11 cellular contexts compared by ENCODE assay signal in the genomic region with DNA sequence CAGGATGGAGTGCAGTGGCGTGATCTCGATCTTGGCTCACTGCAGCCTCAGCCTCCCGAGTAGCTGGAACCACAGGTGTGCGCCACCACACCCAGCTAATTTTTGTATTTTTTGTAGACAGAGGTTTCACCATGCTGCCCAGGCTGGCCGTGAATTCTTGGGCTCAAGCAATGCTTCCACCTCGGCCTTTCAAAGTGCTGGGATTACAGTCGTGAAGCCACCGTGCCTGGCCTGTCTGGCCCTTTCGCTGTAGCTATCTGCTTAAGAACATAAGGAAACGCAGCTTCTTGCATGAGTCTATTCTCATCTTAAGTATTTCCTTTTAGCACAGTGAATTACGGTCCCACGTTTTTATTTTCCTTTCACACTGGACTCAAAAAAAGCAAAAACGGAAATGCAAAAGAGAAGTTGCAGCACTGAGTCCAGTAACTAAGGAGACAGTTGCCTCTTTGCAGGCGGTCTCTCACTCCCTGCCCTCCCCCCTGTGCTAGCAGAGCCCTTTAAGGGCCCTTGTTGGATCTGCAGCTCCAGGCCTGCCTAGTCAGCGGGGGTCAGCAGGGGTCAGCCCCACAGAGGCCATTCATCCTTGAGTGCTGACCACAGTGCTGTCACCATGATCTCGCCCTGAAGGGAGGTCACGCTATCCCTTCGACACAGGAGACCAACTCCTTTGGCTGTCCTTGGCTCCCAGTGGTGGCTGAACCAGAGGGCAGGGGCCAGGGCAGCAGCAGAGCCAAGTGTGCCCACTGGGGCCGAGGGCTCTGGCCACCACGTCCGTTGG. TPM values are rescaled to one million over a fixed set of nuclear protein-coding genes. Genes with fewer than 3 reads are reported as not detected.
DNase-seq lines count a peak whose midpoint lies in the region; ATAC-seq and TF ChIP-seq lines count a peak whose summit lies in the region.
"Had no signal": no experiment of that assay in that cellular context is flagged by ENCODE, and none has a peak within 500 bp of the region (broad histone marks: within the 10 kb centered on the region; RNA-seq: fewer than 3 reads in every experiment).

No MANE protein-coding gene starts in this region.

- peak; percentile 30 for DNase-seq in H7
- peak; percentile 93 for DNase-seq in SKM-1 (lab: John Stamatoyannopoulos, UW; ENCODE audit: unreplicated experiment)
- DNase-seq in heart right ventricle = peak; percentile 43 to 64
- peak; percentile 86 for DNase-seq in posterior vena cava (ENCODE audit: low spot score)
- no peak for DNase-seq in stimulated activated CD4-positive, alpha-beta T cell treated with anti-CD3 and anti-CD28 coated beads, Interleukin-4, amount 100 ng/mL, for 1 hour
- no peak for DNase-seq in activated gamma-delta T cell (lab: John Stamatoyannopoulos, UW)
- DNase-seq in NCI-H510A treated with DMSO at 0.1 percent for 48 hours (lab: John Stamatoyannopoulos, UW) = no peak
- DNase-seq: hypothalamus, NCI-H510A had no signal

- peak in 5 of 8 donors; percentile 16 to 37 (median 31) for ATAC-seq in heart right ventricle
- ATAC-seq in GM21723 (IDR thresholded peaks at IDR 0.05; ENCODE audit: unreplicated experiment) = no peak

- TF ChIP-seq CTCF in heart right ventricle (IDR thresholded peaks at IDR 0.05) = no peak

- H3K4me3 ChIP-seq in H7 (ENCODE audit: insufficient read depth, low read depth, low read length) (no peak overlapping the region), heart right ventricle (no peak overlapping the region)

- WGBS in heart right ventricle, 2 donors = 67 to 75% methylated on average over 21 of the region's 21 CpGs

- H3K36me3 ChIP-seq in H7 (replicated peaks; ENCODE audit: control insufficient read depth, insufficient read depth, low read length) (no peaks in the 10 kb centered on the region; the same call in 1 of the 2 replicates), heart right ventricle (peaks cover 0 to 18% (median 4%) of the 10 kb centered on the region in 9 donors)

- peaks cover 0 to 14% (median 0%) of the 10 kb centered on the region in 11 donors for H3K9me3 ChIP-seq in heart right ventricle

- peak overlapping the region in 4 of 10 donors; percentile 17 to 81 (median 44) for H3K27ac ChIP-seq in heart right ventricle
- H3K27ac ChIP-seq: VCaP had no signal

- no peaks in the 10 kb centered on the region for H3K27me3 ChIP-seq in H7 (ENCODE audit: control insufficient read depth, insufficient read depth, low read length)
- H3K27me3 ChIP-seq in heart right ventricle = no peaks in the 10 kb centered on the region

- peaks cover 0 to 59% (median 42%) of the 10 kb centered on the region in 9 donors for H3K4me1 ChIP-seq in heart right ventricle

- intact Hi-C loops in heart right ventricle (cut with DNase I) (no loop called here), posterior vena cava (cut with DNase I) (no loop called here)

RNA-seq across cellular contexts. Expression of a gene that starts 21.8 kb away (rescaled TPM):
- 55.8 and 58.3 TPM in 2 replicates for total RNA-seq in H7 (2014; rRNA removed; shearing (Covaris generic))
- total RNA-seq in heart right ventricle (10 to 100 TPM; 31.5 to 43.7 (median 33.5) TPM), posterior vena cava (10 to 100 TPM; 30.5 to 42.6 TPM)
- 10 to 100 TPM; 10.5 to 14.2 TPM for polyA plus RNA-seq in heart right ventricle

Comparison
In these comparisons a context has a peak if more than half of its experiments do, and no peak if none do; other contexts are left out.
1. DNase-seq: peak in H7 (single experiment), SKM-1 (single experiment), heart right ventricle (2 of 2) and posterior vena cava (single experiment); none in stimulated activated CD4-positive, alpha-beta T cell treated with anti-CD3 and anti-CD28 coated beads, Interleukin-4, amount 100 ng/mL, for 1 hour (single experiment), activated gamma-delta T cell (single experiment) and NCI-H510A treated with DMSO at 0.1 percent for 48 hours (single experiment).